ENCODE assay signal across 3 cellular contexts in genomic region chr6:72635636-72636035, GRCh38.
TF ChIP-seq lines count a peak whose summit lies in the region.

No MANE protein-coding gene starts in this region.

TF ChIP-seq in SK-N-SH, 30 proteins besides CTCF, POLR2A, EP300 and RAD21:
- no peak for TF ChIP-seq TAF1 (IDR thresholded peaks at IDR 0.05; ENCODE audit: borderline replicate concordance, low read depth, low read length)
- no peak for TF ChIP-seq ZBTB33 (IDR thresholded peaks at IDR 0.05; ENCODE audit: borderline replicate concordance, low read depth)
- no peak for TF ChIP-seq USF1 (IDR thresholded peaks at IDR 0.05; ENCODE audit: borderline replicate concordance, low read depth)
- no peak for TF ChIP-seq GABPA (IDR thresholded peaks at IDR 0.05; ENCODE audit: low read depth)
- TF ChIP-seq USF2 (IDR thresholded peaks at IDR 0.05; ENCODE audit: borderline replicate concordance, low read depth, low read length) = no peak
- no peak for TF ChIP-seq IRF3 (IDR thresholded peaks at IDR 0.05; ENCODE audit: low read depth, low read length)
- TF ChIP-seq FOXJ3 (CRISPR knock-in tag; IDR thresholded peaks at IDR 0.05) = no peak
TF ChIP-seq in SK-N-SH: peak in this region for 0.

TF ChIP-seq in SK-N-SH treated with all-trans-retinoic acid at 6 μM for 48 hours, 23 proteins besides CTCF, POLR2A, EP300 and RAD21 (continued from another document):
- no peak for TF ChIP-seq ARNTL (CRISPR knock-in tag; IDR thresholded peaks at IDR 0.05; ENCODE audit: borderline replicate concordance, low read depth)
- no peak for TF ChIP-seq POU6F1 (CRISPR knock-in tag; IDR thresholded peaks at IDR 0.05; ENCODE audit: borderline replicate concordance, low read depth)
- TF ChIP-seq ZFP30 (CRISPR knock-in tag; IDR thresholded peaks at IDR 0.05) = no peak
- TF ChIP-seq PPARA (CRISPR knock-in tag; IDR thresholded peaks at IDR 0.05; ENCODE audit: borderline replicate concordance) = no peak
- TF ChIP-seq OSR1 (CRISPR knock-in tag; IDR thresholded peaks at IDR 0.05) = no peak
- TF ChIP-seq ZNF8 (CRISPR knock-in tag; IDR thresholded peaks at IDR 0.05) = no peak
- no peak for TF ChIP-seq ISL1 (CRISPR knock-in tag; IDR thresholded peaks at IDR 0.05)
- TF ChIP-seq BACH2 (CRISPR knock-in tag; IDR thresholded peaks at IDR 0.05; ENCODE audit: borderline replicate concordance) = no peak
- no peak for TF ChIP-seq TOX (CRISPR knock-in tag; IDR thresholded peaks at IDR 0.05; ENCODE audit: borderline replicate concordance)
- no peak for TF ChIP-seq CSDC2 (CRISPR knock-in tag; IDR thresholded peaks at IDR 0.05)
- TF ChIP-seq ZFP3 (CRISPR knock-in tag; IDR thresholded peaks at IDR 0.05) = no peak
- TF ChIP-seq GLIS3 (CRISPR knock-in tag; IDR thresholded peaks at IDR 0.05) = no peak
- no peak for TF ChIP-seq SNAI2 (CRISPR knock-in tag; IDR thresholded peaks at IDR 0.05)
- no peak for TF ChIP-seq TSHZ2 (CRISPR knock-in tag; IDR thresholded peaks at IDR 0.05)
- TF ChIP-seq ZC3H10 (CRISPR knock-in tag; IDR thresholded peaks at IDR 0.05) = no peak
- no peak for TF ChIP-seq PATZ1 (CRISPR knock-in tag; IDR thresholded peaks at IDR 0.05; ENCODE audit: borderline replicate concordance)
- TF ChIP-seq CSRNP3 (CRISPR knock-in tag; IDR thresholded peaks at IDR 0.05) = no peak
- TF ChIP-seq CREB5 (CRISPR knock-in tag; IDR thresholded peaks at IDR 0.05; ENCODE audit: low read depth) = no peak

TF ChIP-seq in GM12878, 131 proteins besides CTCF, POLR2A, EP300 and RAD21:
- TF ChIP-seq NBN (IDR thresholded peaks at IDR 0.05) = 0 out of 2 replicates have a peak, but pooled peaks have one; percentile 3
- no peak for TF ChIP-seq BCL11A (IDR thresholded peaks at IDR 0.05; ENCODE audit: low read depth, low read length)
- no peak for TF ChIP-seq POLR2AphosphoS2 (IDR thresholded peaks at IDR 0.05; ENCODE audit: low read depth, low read length)
TF ChIP-seq in GM12878: peak in this region for 1.
